In the genomic region with DNA sequence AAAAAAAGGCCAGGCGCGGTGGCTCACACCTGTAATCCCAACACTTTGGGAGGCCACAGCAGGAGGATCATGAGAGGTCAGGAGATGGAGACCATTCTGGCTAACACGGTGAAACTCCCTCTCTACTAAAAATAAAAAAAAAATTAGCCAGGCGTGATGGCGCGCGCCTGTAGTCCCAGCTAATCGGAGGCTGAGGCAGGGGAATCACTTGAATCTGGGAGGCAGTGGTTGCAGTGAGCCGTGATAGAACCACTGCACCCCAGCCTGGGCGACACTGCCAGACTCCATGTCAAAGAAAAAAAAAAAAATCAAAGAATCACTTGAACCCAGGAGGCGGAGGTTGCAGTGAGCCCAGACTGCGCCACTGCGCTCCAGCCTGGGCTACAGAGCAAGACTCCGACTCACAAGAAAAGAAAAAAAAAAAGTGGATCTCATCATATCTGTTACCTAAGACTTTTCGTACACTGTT, we compare ENCODE assay signal across 15 cellular contexts. TPM values are rescaled to one million over a fixed set of nuclear protein-coding genes. Genes with fewer than 3 reads are reported as not detected.
DNase-seq lines count a peak whose midpoint lies in the region; ATAC-seq and TF ChIP-seq lines count a peak whose summit lies in the region.
"Had no signal": no experiment of that assay in that cellular context is flagged by ENCODE, and none has a peak within 500 bp of the region (broad histone marks: within the 10 kb centered on the region; RNA-seq: fewer than 3 reads in every experiment).

No MANE protein-coding gene starts in this region.

- H3K14ac ChIP-seq in trophoblast cell (ENCODE audit: low read length): no peak overlapping the region

- H3K36me3 ChIP-seq in trophoblast cell (ENCODE audit: control insufficient read depth in 1 of 2, insufficient read depth in 2 of 2, low read length in 2 of 2) (peaks cover 24 to 42% of the 10 kb centered on the region in 2 experiments), aorta (ENCODE audit: control insufficient read depth in 1 of 2, insufficient read depth in 2 of 2, low read length in 1 of 2) (peaks cover 4% of the 10 kb centered on the region in 2 donors)

- H3K4me1 Mint-ChIP-seq in T-helper 2 cell treated with Interferon-gamma antibody and Interleukin-4, amounts not matched to agents 5 μg/mL and 100 μg/mL, for 36 hours (ENCODE audit: low read depth): peaks cover 45% of the 10 kb centered on the region
- H3K4me1 Mint-ChIP-seq in central memory CD8-positive, alpha-beta T cell: peaks cover 63% of the 10 kb centered on the region

- H3K79me1 ChIP-seq in trophoblast cell (ENCODE audit: low read length): peaks cover 13% of the 10 kb centered on the region

- no peak overlapping the region for H2BK12ac ChIP-seq in trophoblast cell (ENCODE audit: low read length)

- no peak overlapping the region for H3K4me2 ChIP-seq in trophoblast cell (ENCODE audit: low read length)

- peaks cover 29% of the 10 kb centered on the region for H3K79me2 ChIP-seq in trophoblast cell (ENCODE audit: control insufficient read depth, insufficient read depth, low read length, poor library complexity)

- H3K9me3 Mint-ChIP-seq in T-helper 2 cell treated with Interferon-gamma antibody and Interleukin-4, amounts not matched to agents 5 μg/mL and 100 μg/mL, for 36 hours: no peaks in the 10 kb centered on the region
- H3K9me3 Mint-ChIP-seq in central memory CD8-positive, alpha-beta T cell: no peaks in the 10 kb centered on the region

- WGBS in trophoblast cell (ENCODE audit: extremely low coverage, insufficient coverage, insufficient read length): no CpG with 5 or more reads among the region's 15 CpGs
- WGBS in aorta, 2 donors: 91 to 92% methylated on average over 14 to 15 of the region's 15 CpGs

- peak overlapping the region; percentile 94 for H3K4ac ChIP-seq in trophoblast cell (ENCODE audit: low read depth, low read length)

- H4K8ac ChIP-seq in trophoblast cell (ENCODE audit: low read depth, low read length): no peak overlapping the region

- no peak for DNase-seq in T-helper 2 cell treated with Interferon-gamma antibody and Interleukin-4, amounts not matched to agents 5 μg/mL and 100 μg/mL, for 36 hours (ENCODE audit: low spot score)
- DNase-seq in T-helper 2 cell: no peak
- DNase-seq in NB4 (ENCODE audit: low read depth): no peak
- DNase-seq in central memory CD8-positive, alpha-beta T cell (ENCODE audit: low spot score in 2 of 2): no peak
- DNase-seq in trophoblast cell: no peak
- no peak for DNase-seq in SK-N-DZ (ENCODE audit: low spot score)
- DNase-seq in aorta: no peak
- DNase-seq in middle frontal gyrus (ENCODE audit: extremely low spot score, low spot score): no peak
- DNase-seq: 8988T; central memory CD4-positive, alpha-beta T cell; H7; T1000; testis had no signal

- H3K4me1 ChIP-seq in trophoblast cell (ENCODE audit: control insufficient read depth in 1 of 2, insufficient read depth in 2 of 2, low read length in 2 of 2) (no peaks in the 10 kb centered on the region), aorta (ENCODE audit: control insufficient read depth in 1 of 2, insufficient read depth in 2 of 2, low read length in 2 of 2) (peaks cover 0 to 2% of the 10 kb centered on the region in 2 donors)

- H3K27me3 ChIP-seq in trophoblast cell (ENCODE audit: insufficient read depth, low read length) (no peaks in the 10 kb centered on the region), aorta (ENCODE audit: control insufficient read depth in 1 of 2, insufficient read depth in 2 of 2, low read length in 1 of 2) (no peaks in the 10 kb centered on the region)
- H3K27me3 ChIP-seq: testis had no signal

- H2BK120ac ChIP-seq in trophoblast cell (ENCODE audit: insufficient read depth, low read length, poor library complexity): no peak overlapping the region

- no peak for TF ChIP-seq CTCF in NB4 (IDR thresholded peaks at IDR 0.05; ENCODE audit: low read depth, low read length)

- H3K4me3 ChIP-seq in NB4 (ENCODE audit: low read depth, low read length) (peak overlapping the region; percentile 99), trophoblast cell (ENCODE audit: low read depth, low read length) (no peak overlapping the region), aorta (ENCODE audit: low read length in 2 of 2) (no peak overlapping the region)
- H3K4me3 ChIP-seq: testis had no signal

- no peak overlapping the region for H2BK5ac ChIP-seq in trophoblast cell (ENCODE audit: low read depth, low read length, poor library complexity)

- H3K27ac ChIP-seq in trophoblast cell (ENCODE audit: low read depth, low read length) (no peak overlapping the region), aorta (ENCODE audit: low read depth in 1 of 2, low read length in 2 of 2) (no peak overlapping the region)
- H3K27ac ChIP-seq: testis had no signal

- H3K9ac ChIP-seq in trophoblast cell (ENCODE audit: low read length): no peak overlapping the region

- H4K12ac ChIP-seq in trophoblast cell (ENCODE audit: low read depth, low read length): no peak overlapping the region

- H3K18ac ChIP-seq in trophoblast cell (ENCODE audit: low read length): no peak overlapping the region

- H2AK5ac ChIP-seq in trophoblast cell (ENCODE audit: low read length): no peak overlapping the region

- no peak overlapping the region for H2AFZ ChIP-seq in trophoblast cell (ENCODE audit: insufficient read depth, low read length, poor library complexity)

- H3K9me3 ChIP-seq in trophoblast cell (ENCODE audit: insufficient read depth, low read depth, low read length) (no peaks in the 10 kb centered on the region), aorta (ENCODE audit: control insufficient read depth, low read length) (no peaks in the 10 kb centered on the region)
- H3K9me3 ChIP-seq: testis had no signal

- H3K4me3 Mint-ChIP-seq in T-helper 2 cell treated with Interferon-gamma antibody and Interleukin-4, amounts not matched to agents 5 μg/mL and 100 μg/mL, for 36 hours: peak overlapping the region; percentile 69
- H3K4me3 Mint-ChIP-seq in central memory CD8-positive, alpha-beta T cell: peak overlapping the region; percentile 97

- no peak for ATAC-seq in central memory CD8-positive, alpha-beta T cell (replicated peaks; ENCODE audit: extremely low read depth, poor library complexity, severe bottlenecking)
- ATAC-seq in aorta (ENCODE audit: low FRiP score): no peak
- ATAC-seq: esophagus mucosa, sciatic nerve had no signal

- peak overlapping the region; percentile 59 for H3K27ac Mint-ChIP-seq in T-helper 2 cell treated with Interferon-gamma antibody and Interleukin-4, amounts not matched to agents 5 μg/mL and 100 μg/mL, for 36 hours
- H3K27ac Mint-ChIP-seq in central memory CD8-positive, alpha-beta T cell (ENCODE audit: low read depth): peak overlapping the region; percentile 82

- no peak overlapping the region for H4K91ac ChIP-seq in trophoblast cell (ENCODE audit: low read depth, low read length)

- peaks cover 76% of the 10 kb centered on the region for H3K36me3 Mint-ChIP-seq in T-helper 2 cell treated with Interferon-gamma antibody and Interleukin-4, amounts not matched to agents 5 μg/mL and 100 μg/mL, for 36 hours (ENCODE audit: low read depth)
- peaks cover 90% of the 10 kb centered on the region for H3K36me3 Mint-ChIP-seq in central memory CD8-positive, alpha-beta T cell (ENCODE audit: insufficient read depth)

- H3K27me3 Mint-ChIP-seq in T-helper 2 cell treated with Interferon-gamma antibody and Interleukin-4, amounts not matched to agents 5 μg/mL and 100 μg/mL, for 36 hours (ENCODE audit: low read depth): no peaks in the 10 kb centered on the region
- no peaks in the 10 kb centered on the region for H3K27me3 Mint-ChIP-seq in central memory CD8-positive, alpha-beta T cell

- no peak for TF ChIP-seq POLR2A in NB4 (IDR thresholded peaks at IDR 0.05; ENCODE audit: extremely low read depth, insufficient read length)

- H3K23ac ChIP-seq in trophoblast cell (ENCODE audit: low read length): no peak overlapping the region

- intact Hi-C loops in aorta (cut with DNase I): loop anchor here in 1 of 2 donors (5.0 kb wide), 1 partner anchor 39 kb away; no protein-coding TSS in a partner anchor

RNA-seq across cellular contexts. Expression of a gene that starts 4.2 kb away (rescaled TPM):
- polyA plus RNA-seq in trophoblast cell (2013): 228 and 229 TPM in 2 replicates
- 409 and 443 TPM in 2 replicates for polyA plus RNA-seq in SK-N-DZ (2014; cell fraction: cytosol; rRNA removed)
- 2,022 and 2,099 TPM in 2 replicates for polyA plus RNA-seq in SK-N-DZ (2014; cell fraction: nucleus; rRNA removed)
- total RNA-seq in aorta: 100 to 1,000 TPM; 293 to 383 TPM
- polyA plus RNA-seq in aorta: 100 to 1,000 TPM in 1 of 2 donors, 10 to 100 TPM in 1; 65.6 to 352 TPM

RNA-seq across cellular contexts. Expression of a gene that starts 33.9 kb away (rescaled TPM):
- 20.3 and 21.4 TPM in 2 replicates for polyA plus RNA-seq in trophoblast cell (2013)
- 35.2 and 44.3 TPM in 2 replicates for polyA plus RNA-seq in SK-N-DZ (2014; cell fraction: cytosol; rRNA removed)
- 37.9 and 84.0 TPM in 2 replicates for polyA plus RNA-seq in SK-N-DZ (2014; cell fraction: nucleus; rRNA removed)
- 10 to 100 TPM; 48.7 to 64.4 TPM for total RNA-seq in aorta
- 10 to 100 TPM; 17.1 to 32.9 TPM for polyA plus RNA-seq in aorta

RNA-seq across cellular contexts. Expression of a gene that starts 38.7 kb away (rescaled TPM):
- 506 and 511 TPM in 2 replicates for polyA plus RNA-seq in trophoblast cell (2013)
- polyA plus RNA-seq in SK-N-DZ (2014; cell fraction: cytosol; rRNA removed): 637 and 860 TPM in 2 replicates
- polyA plus RNA-seq in SK-N-DZ (2014; cell fraction: nucleus; rRNA removed): 491 and 790 TPM in 2 replicates
- 100 to 1,000 TPM in 1 of 2 donors, 10 to 100 TPM in 1; 78.5 to 102 TPM for total RNA-seq in aorta
- 100 to 1,000 TPM; 403 to 629 TPM for polyA plus RNA-seq in aorta

RNA-seq across cellular contexts. Expression of a gene that starts 38.7 kb away (rescaled TPM):
- 11.7 and 11.8 TPM in 2 replicates for polyA plus RNA-seq in trophoblast cell (2013)
- 54.3 and 61.6 TPM in 2 replicates for polyA plus RNA-seq in SK-N-DZ (2014; cell fraction: cytosol; rRNA removed)
- 29.0 and 50.1 TPM in 2 replicates for polyA plus RNA-seq in SK-N-DZ (2014; cell fraction: nucleus; rRNA removed)
- total RNA-seq in aorta: 10 to 100 TPM; 12.6 to 22.1 TPM
- 10 to 100 TPM; 10.3 to 28.0 TPM for polyA plus RNA-seq in aorta
